Comparison of ENCODE assay signal across 8 cellular contexts in genomic region chr1:156767101-156767878, GRCh38. TPM values are rescaled to one million over a fixed set of nuclear protein-coding genes. Genes with fewer than 3 reads are reported as not detected.
DNase-seq lines count a peak whose midpoint lies in the region; ATAC-seq, FAIRE-seq and TF ChIP-seq lines count a peak whose summit lies in the region.

PRCC (plus strand) TSS chr1:156767535; CDS start chr1:156767772, 237 bp downstream.

- H3K9me3 Mint-ChIP-seq in progenitor cell of endocrine pancreas (ENCODE audit: low read depth), result no peaks in the 10 kb centered on the region

- ATAC-seq in HG02852 (IDR thresholded peaks at IDR 0.05; ENCODE audit: unreplicated experiment), result peak; percentile 94

- H3K9me3 ChIP-seq in left ventricle myocardium inferior (replicated peaks), result no peaks in the 10 kb centered on the region

- no peaks in the 10 kb centered on the region for H3K27me3 Mint-ChIP-seq in progenitor cell of endocrine pancreas

- peaks cover 7% of the 10 kb centered on the region for H3K36me3 Mint-ChIP-seq in progenitor cell of endocrine pancreas (ENCODE audit: insufficient read depth)

- peak within 1 kb of the TSS; percentile 89 for H3K27ac Mint-ChIP-seq in progenitor cell of endocrine pancreas

- WGBS in urinary bladder, result under 1% methylated on average over 50 of the region's 50 CpGs

- DNase-seq in GM12892 (ENCODE audit: insufficient read length), result peak; percentile 78
- peak; percentile 100 for DNase-seq in NCI-H146 (lab: John Stamatoyannopoulos, UW)
- DNase-seq in T-helper 1 cell, result peak; percentile 94 to 100 (median 97)
- DNase-seq in amygdala (lab: John Stamatoyannopoulos, UW), result peak; percentile 80 to 100 (median 99)
- peak; percentile 97 for DNase-seq in left ventricle myocardium inferior
- DNase-seq in progenitor cell of endocrine pancreas (ENCODE audit: low spot score, unreplicated experiment), result peak; percentile 95

- H3K36me3 ChIP-seq in left ventricle myocardium inferior, result peaks cover 8% of the 10 kb centered on the region
- H3K36me3 ChIP-seq in urinary bladder (ENCODE audit: insufficient read depth), result no peaks in the 10 kb centered on the region

- H3K4me3 ChIP-seq in left ventricle myocardium inferior, result peak within 1 kb of the TSS; percentile 97
- H3K4me3 ChIP-seq in urinary bladder (ENCODE audit: low read depth, low read length), result peak within 1 kb of the TSS; percentile 89

- no peak within 1 kb of the TSS for H3K4me3 Mint-ChIP-seq in progenitor cell of endocrine pancreas (ENCODE audit: low read depth)

- peak; percentile 94 for FAIRE-seq in GM12892 (lab: Jason Lieb, UNC)

- no peaks in the 10 kb centered on the region for H3K27me3 ChIP-seq in left ventricle myocardium inferior (ENCODE audit: low read depth)

- intact Hi-C loops in left ventricle myocardium inferior (cut with micrococcal nuclease), result no loop called here

- no peak for TF ChIP-seq CTCF in left ventricle myocardium inferior (IDR thresholded peaks at IDR 0.05; ENCODE audit: borderline replicate concordance)
- TF ChIP-seq CTCF in progenitor cell of endocrine pancreas (IDR thresholded peaks at IDR 0.05; ENCODE audit: unreplicated experiment), result peak; percentile 17

- TF ChIP-seq POLR2A in GM12892 (IDR thresholded peaks at IDR 0.05; ENCODE audit: low read depth, low read length), result peak; percentile 45

- peak within 1 kb of the TSS; percentile 88 for H3K27ac ChIP-seq in left ventricle myocardium inferior (replicated peaks)
- peak within 1 kb of the TSS; percentile 94 for H3K27ac ChIP-seq in urinary bladder (ENCODE audit: low read depth)

- H3K4me1 ChIP-seq in left ventricle myocardium inferior (peaks cover 60% of the 10 kb centered on the region), urinary bladder (ENCODE audit: insufficient read depth) (peaks cover 1% of the 10 kb centered on the region)

- peaks cover 34% of the 10 kb centered on the region for H3K4me1 Mint-ChIP-seq in progenitor cell of endocrine pancreas (ENCODE audit: low read depth)

RNA-seq across cellular contexts. Expression of gene PRCC, which starts in this region (rescaled TPM):
- polyA plus RNA-seq in GM12892 (2012; ENCODE audit: missing spikeins), result 65.4 TPM
- 36.3 TPM for total RNA-seq in left ventricle myocardium inferior
- 93.2 TPM in 2 replicates for total RNA-seq in progenitor cell of endocrine pancreas
- 17.7 TPM for total RNA-seq in urinary bladder
- 49.5 TPM for polyA plus RNA-seq in urinary bladder

Comparison
In these comparisons a context has a peak if more than half of its experiments do, and no peak if none do; other contexts are left out.
1. Peak in every context shown above with its lines: DNase-seq, ATAC-seq, H3K4me3 ChIP-seq and H3K27ac ChIP-seq.